Comparison of ENCODE assay signal across 18 cellular contexts in the genomic region with DNA sequence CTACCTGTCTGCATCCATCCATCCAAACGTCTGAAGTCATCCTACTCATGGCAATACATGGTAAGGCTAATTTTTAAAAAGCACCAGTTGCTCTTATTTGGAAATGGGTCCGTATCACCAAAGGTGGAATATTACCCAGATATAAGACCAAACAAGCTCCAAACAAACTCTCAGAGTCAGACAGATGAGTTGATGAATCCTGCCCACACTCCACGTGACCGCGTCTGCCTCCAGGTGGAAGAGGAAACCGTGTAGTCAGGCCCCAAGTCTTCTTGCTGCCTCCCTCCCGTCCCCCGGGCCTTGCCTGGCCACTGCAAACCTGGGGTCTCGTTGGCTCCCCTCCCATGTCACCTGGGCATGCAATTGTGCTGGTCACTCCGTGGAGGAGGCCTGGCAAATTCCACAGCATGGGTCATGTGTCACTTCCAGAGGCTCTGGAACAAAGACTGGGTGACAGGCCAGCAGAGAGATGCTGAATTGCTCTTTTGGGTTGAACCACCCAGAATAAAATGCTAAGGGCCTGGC. TPM values are rescaled to one million over a fixed set of nuclear protein-coding genes. Genes with fewer than 3 reads are reported as not detected.
"Had no signal": no experiment of that assay in that cellular context is flagged by ENCODE, and none has a peak within 500 bp of the region (broad histone marks: within the 10 kb centered on the region; RNA-seq: fewer than 3 reads in every experiment).

No MANE protein-coding gene starts in this region.

- H3K36me3 ChIP-seq: ascending aorta, breast epithelium, gastrocnemius medialis, heart right ventricle had no signal

- H3K4me1 ChIP-seq: breast epithelium had no signal

- H3K27me3 ChIP-seq: ascending aorta, breast epithelium, gastrocnemius medialis had no signal

- H3K4me3 ChIP-seq: ascending aorta, breast epithelium, gastrocnemius medialis, heart right ventricle, mucosa of descending colon, skin epidermis had no signal

- ATAC-seq: gastrocnemius medialis; left lobe of liver; mucosa of descending colon; naive thymus-derived CD4-positive, alpha-beta T cell had no signal

- H3K9me3 ChIP-seq: ascending aorta, breast epithelium, gastrocnemius medialis, heart right ventricle, mucosa of descending colon had no signal

- H3K27ac ChIP-seq: ascending aorta, breast epithelium, heart right ventricle, skin epidermis had no signal

- DNase-seq: activated CD4-positive, CD25-positive, alpha-beta regulatory T cell; activated naive CD4-positive, alpha-beta T cell treated with anti-CD3 and anti-CD28 coated beads for 36 hours; activated T-cell treated with anti-CD3 and anti-CD28 coated beads, Interleukin-2, amount 50 U/mL, for 1 hour; dermis blood vessel endothelial cell; gastrocnemius medialis; heart right ventricle; mucosa of descending colon; naive thymus-derived CD4-positive, alpha-beta T cell; stimulated activated CD4-positive, alpha-beta T cell treated with anti-CD3 and anti-CD28 coated beads, Interleukin-15, amount 100 ng/mL, for 24 hours; stimulated activated CD4-positive, alpha-beta T cell treated with anti-CD3 and anti-CD28 coated beads, Interleukin-4, amount 100 ng/mL, for 1 hour; stimulated activated naive CD4-positive, alpha-beta T cell; substantia nigra had no signal

RNA-seq across cellular contexts. Expression of gene CTCFL, which starts 31.8 kb away (rescaled TPM):
- total RNA-seq: activated naive CD4-positive, alpha-beta T cell treated with anti-CD3 and anti-CD28 coated beads for 36 hours; activated T-helper 2 cell treated with anti-CD3 and anti-CD28 coated beads, Interferon-gamma antibody, Interleukin-2, Interleukin-4, amounts not matched to agents 10 μg/mL and 5 μg/mL and 100 μg/mL, durations not matched to agents 14 hours and 24 hours and 36 hours; ascending aorta; breast epithelium; chondrocyte; dermis blood vessel endothelial cell; gastrocnemius medialis; heart right ventricle; mucosa of descending colon; naive thymus-derived CD4-positive, alpha-beta T cell had no signal
- polyA plus RNA-seq: heart right ventricle; naive thymus-derived CD4-positive, alpha-beta T cell had no signal
